ENCODE assay signal across 8 cellular contexts in genomic region chr11:63023851-63024648, GRCh38. TPM values are rescaled to one million over a fixed set of nuclear protein-coding genes. Genes with fewer than 3 reads are reported as not detected.
DNase-seq lines count a peak whose midpoint lies in the region; ATAC-seq lines count a peak whose summit lies in the region.

No MANE protein-coding gene starts in this region.

- H3K36me3 ChIP-seq in naive thymus-derived CD4-positive, alpha-beta T cell (ENCODE audit: control insufficient read depth in 2 of 3, insufficient read depth in 3 of 3, low read length in 3 of 3): no peaks in the 10 kb centered on the region

- DNase-seq in Daoy (ENCODE audit: low read depth) (peak; percentile 71), HT-29 (ENCODE audit: low spot score) (peak; percentile 89), OCI-M1 (lab: John Stamatoyannopoulos, UW) (peak; percentile 92), activated T-cell treated with anti-CD3 and anti-CD28 coated beads for 24 hours (ENCODE audit: low read depth) (peak; percentile 77)
- peak; percentile 51 to 86 (median 72) for DNase-seq in naive thymus-derived CD4-positive, alpha-beta T cell
- DNase-seq in stimulated activated CD8-positive, alpha-beta memory T cell treated with anti-CD3 and anti-CD28 coated beads, Interleukin-7, amount 100 ng/mL, for 48 hours (ENCODE audit: extremely low read depth in 1 of 2, low read depth in 1 of 2): peak; percentile 48 to 64

- H3K9me3 ChIP-seq in naive thymus-derived CD4-positive, alpha-beta T cell (ENCODE audit: control insufficient read depth in 2 of 3, low read length in 3 of 3): no peaks in the 10 kb centered on the region

- no peak overlapping the region for H3K27ac ChIP-seq in naive thymus-derived CD4-positive, alpha-beta T cell (ENCODE audit: low read depth, low read length)

- H3K27ac Mint-ChIP-seq in naive thymus-derived CD4-positive, alpha-beta T cell: no peak overlapping the region

- intact Hi-C loops in naive thymus-derived CD4-positive, alpha-beta T cell (cut with micrococcal nuclease): loop anchor here (1.0 to 5.0 kb wide), 4 partner anchors 118 to 644 kb away; partner anchors contain the start of gene TMEM179B (in 1 of the 2)

- ATAC-seq in esophagus mucosa (peak; percentile 93), HG03521 (IDR thresholded peaks at IDR 0.05; ENCODE audit: unreplicated experiment) (no peak)
- ATAC-seq in naive thymus-derived CD4-positive, alpha-beta T cell: peak; percentile 98

- peaks cover 0 to 4% (median 0%) of the 10 kb centered on the region in 5 donors for H3K36me3 Mint-ChIP-seq in naive thymus-derived CD4-positive, alpha-beta T cell

- H3K27me3 ChIP-seq in naive thymus-derived CD4-positive, alpha-beta T cell (ENCODE audit: control insufficient read depth in 2 of 2, insufficient read depth in 2 of 2, low read length in 2 of 2): no peaks in the 10 kb centered on the region

- CTCF ChIA-PET in naive thymus-derived CD4-positive, alpha-beta T cell (lab: Charles Lee): interaction anchor here (0.5 to 4.1 kb wide), 10 partner anchors 9 to 1979 kb away, joined by 3 to 78 read pairs (median 4); no protein-coding TSS in a partner anchor

- no peak overlapping the region for H3K4me3 ChIP-seq in naive thymus-derived CD4-positive, alpha-beta T cell (ENCODE audit: low read length)

- H3K4me1 Mint-ChIP-seq in naive thymus-derived CD4-positive, alpha-beta T cell: peaks cover 0 to 6% (median 4%) of the 10 kb centered on the region in 7 donors

- peaks cover 5 to 28% (median 19%) of the 10 kb centered on the region in 5 donors for H3K27me3 Mint-ChIP-seq in naive thymus-derived CD4-positive, alpha-beta T cell

- POLR2A ChIA-PET in naive thymus-derived CD4-positive, alpha-beta T cell (lab: Charles Lee): no interaction called here

- peak overlapping the region in 1 of 10 donors; percentile 12 for H3K4me3 Mint-ChIP-seq in naive thymus-derived CD4-positive, alpha-beta T cell

- H3K9me3 Mint-ChIP-seq in naive thymus-derived CD4-positive, alpha-beta T cell: peaks cover 0 to 2% (median 0%) of the 10 kb centered on the region in 11 donors

- no peaks in the 10 kb centered on the region for H3K4me1 ChIP-seq in naive thymus-derived CD4-positive, alpha-beta T cell (ENCODE audit: control insufficient read depth in 2 of 2, insufficient read depth in 2 of 2, low read length in 2 of 2)

RNA-seq across cellular contexts. Expression of gene SLC22A8, which starts 8.4 kb away (rescaled TPM):
- not detected in 2 replicates for total RNA-seq in Daoy (2014; rRNA removed; shearing (Covaris generic))
- total RNA-seq in HT-29 (2014; rRNA removed; shearing (Covaris generic)): not detected in 2 replicates
- not detected for total RNA-seq in esophagus mucosa
- total RNA-seq in naive thymus-derived CD4-positive, alpha-beta T cell: not detected
- polyA plus RNA-seq in naive thymus-derived CD4-positive, alpha-beta T cell: not detected

RNA-seq across cellular contexts. Expression of gene SLC22A6, which starts 39.3 kb away (rescaled TPM):
- not detected in 2 replicates for total RNA-seq in Daoy (2014; rRNA removed; shearing (Covaris generic))
- not detected in 2 replicates for total RNA-seq in HT-29 (2014; rRNA removed; shearing (Covaris generic))
- not detected for total RNA-seq in esophagus mucosa
- not detected for total RNA-seq in naive thymus-derived CD4-positive, alpha-beta T cell
- polyA plus RNA-seq in naive thymus-derived CD4-positive, alpha-beta T cell: not detected
